ENCODE assay signal across 14 cellular contexts in genomic region chr6:130611366-130611765, GRCh38.
DNase-seq lines count a peak whose midpoint lies in the region; ATAC-seq and TF ChIP-seq lines count a peak whose summit lies in the region.
"Had no signal": no experiment of that assay in that cellular context is flagged by ENCODE, and none has a peak within 500 bp of the region (broad histone marks: within the 10 kb centered on the region; RNA-seq: fewer than 3 reads in every experiment).

No MANE protein-coding gene starts in this region.

- DNase-seq in mammary epithelial cell: no peak
- no peak for DNase-seq in breast epithelium (ENCODE audit: low spot score in 2 of 2)
- no peak for DNase-seq in fibroblast of lung (ENCODE audit: low read depth in 2 of 2)
- DNase-seq in effector memory CD4-positive, alpha-beta T cell: no peak
- no peak for DNase-seq in retina
- DNase-seq in epidermal melanocyte (ENCODE audit: insufficient read length, low spot score): no peak
- DNase-seq: C1 segment of cervical spinal cord; Calu3; CD4-positive, alpha-beta T cell; DMS 273 treated with DMSO at 0.1 percent for 48 hours had no signal

- no TSS peak for BruUV-seq in mammary epithelial cell (replicated peaks; lab: Mats Ljungman, UMichigan)

- intact Hi-C loops in mammary epithelial cell (cut with micrococcal nuclease) (no loop called here), breast epithelium (cut with DNase I; ENCODE audit: low total_unique reads) (no loop called here)

- 67% methylated on average over 6 of the region's 7 CpGs for WGBS in mammary epithelial cell (ENCODE audit: low coverage, missing lambda C conversion rate)

- TF ChIP-seq CTCF in mammary epithelial cell (conservative IDR thresholded peaks at IDR 0.05 in 1 of 2, IDR thresholded peaks at IDR 0.05 in 1 of 2; ENCODE audit: extremely low read depth in 1 of 2, insufficient read depth in 1 of 2, low read depth in 1 of 2, low read length in 2 of 2): no peak
- no peak for TF ChIP-seq CTCF in breast epithelium (IDR thresholded peaks at IDR 0.05)
- TF ChIP-seq CTCF in fibroblast of lung (conservative IDR thresholded peaks at IDR 0.05 in 1 of 2, IDR thresholded peaks at IDR 0.05 in 1 of 2; ENCODE audit: low read depth in 1 of 2, low read length in 2 of 2): no peak

- H3K9me3 ChIP-seq in mammary epithelial cell (replicated peaks; ENCODE audit: insufficient read depth, low read length) (no peaks in the 10 kb centered on the region), breast epithelium (no peaks in the 10 kb centered on the region), fibroblast of lung (ENCODE audit: control insufficient read depth, insufficient read depth, low read depth, low read length) (no peaks in the 10 kb centered on the region)
- no peaks in the 10 kb centered on the region for H3K9me3 ChIP-seq in effector memory CD4-positive, alpha-beta T cell (ENCODE audit: control insufficient read depth, low read length)
- H3K9me3 ChIP-seq: HAP-1 had no signal

- no peaks in the 10 kb centered on the region for H3K36me3 Mint-ChIP-seq in activated T-helper 17 cell treated with anti-CD3 and anti-CD28 coated beads, Interleukin-2, amount 50 U/mL, for 72 hours (ENCODE audit: low read depth)

- no peaks in the 10 kb centered on the region for H3K36me3 ChIP-seq in mammary epithelial cell (ENCODE audit: insufficient read depth, low read length)
- no peaks in the 10 kb centered on the region for H3K36me3 ChIP-seq in breast epithelium
- H3K36me3 ChIP-seq in fibroblast of lung (ENCODE audit: control insufficient read depth, insufficient read depth, low read length): no peaks in the 10 kb centered on the region
- H3K36me3 ChIP-seq in effector memory CD4-positive, alpha-beta T cell (ENCODE audit: control insufficient read depth, insufficient read depth, low read length): no peaks in the 10 kb centered on the region
- H3K36me3 ChIP-seq: HAP-1 had no signal

- in situ Hi-C loops in mammary epithelial cell (cut with MboI; ENCODE audit: low sequenced_read_pairs in 2 of 2): no loop called here

- H3K27ac ChIP-seq in mammary epithelial cell (ENCODE audit: insufficient read depth, low read depth, low read length): no peak overlapping the region
- no peak overlapping the region for H3K27ac ChIP-seq in breast epithelium
- H3K27ac ChIP-seq in fibroblast of lung (ENCODE audit: insufficient read depth, low read length): no peak overlapping the region
- no peak overlapping the region for H3K27ac ChIP-seq in effector memory CD4-positive, alpha-beta T cell (ENCODE audit: insufficient read depth, low read length, poor library complexity, severe bottlenecking)

- H3K4me2 ChIP-seq in mammary epithelial cell (ENCODE audit: insufficient read depth, low read depth, low read length): no peak overlapping the region
- H3K4me2 ChIP-seq in fibroblast of lung (ENCODE audit: extremely low read depth, insufficient read depth, low read length): no peak overlapping the region
- H3K4me2 ChIP-seq: GM23338 had no signal

- H3K79me2 ChIP-seq in mammary epithelial cell (ENCODE audit: insufficient read depth, low read length) (no peaks in the 10 kb centered on the region), fibroblast of lung (ENCODE audit: control insufficient read depth, insufficient read depth, low read length) (no peaks in the 10 kb centered on the region)

- H2AFZ ChIP-seq in mammary epithelial cell (ENCODE audit: low read depth, low read length): peak overlapping the region; percentile 23
- peak overlapping the region; percentile 39 for H2AFZ ChIP-seq in fibroblast of lung (ENCODE audit: low read length)
- H2AFZ ChIP-seq: GM23338 had no signal

- ATAC-seq in activated T-helper 17 cell treated with anti-CD3 and anti-CD28 coated beads, Interleukin-2, amount 50 U/mL, for 72 hours (replicated peaks): peak; percentile 16
- ATAC-seq: GM23338 had no signal

- H3K27me3 Mint-ChIP-seq in activated T-helper 17 cell treated with anti-CD3 and anti-CD28 coated beads, Interleukin-2, amount 50 U/mL, for 72 hours: no peaks in the 10 kb centered on the region
- H3K27me3 Mint-ChIP-seq: B cell; CD4-positive, alpha-beta T cell had no signal

- H3K27ac Mint-ChIP-seq in activated T-helper 17 cell treated with anti-CD3 and anti-CD28 coated beads, Interleukin-2, amount 50 U/mL, for 72 hours: no peak overlapping the region
- H3K27ac Mint-ChIP-seq: B cell; CD4-positive, alpha-beta T cell; GM23338 had no signal

- no peak overlapping the region for H3K4me3 Mint-ChIP-seq in activated T-helper 17 cell treated with anti-CD3 and anti-CD28 coated beads, Interleukin-2, amount 50 U/mL, for 72 hours
- H3K4me3 Mint-ChIP-seq: B cell; CD4-positive, alpha-beta T cell; GM23338 had no signal

- H3K4me1 ChIP-seq in mammary epithelial cell (ENCODE audit: insufficient read depth, low read length) (no peaks in the 10 kb centered on the region), breast epithelium (no peaks in the 10 kb centered on the region), fibroblast of lung (ENCODE audit: control insufficient read depth, extremely low read depth, insufficient read depth, low read length) (no peaks in the 10 kb centered on the region)
- no peaks in the 10 kb centered on the region for H3K4me1 ChIP-seq in effector memory CD4-positive, alpha-beta T cell (ENCODE audit: control insufficient read depth, insufficient read depth, low read length, poor library complexity, severe bottlenecking)
- H3K4me1 ChIP-seq: HAP-1 had no signal

- no peak overlapping the region for H3K9ac ChIP-seq in mammary epithelial cell (ENCODE audit: insufficient read depth, low read length)
- no peak overlapping the region for H3K9ac ChIP-seq in fibroblast of lung (ENCODE audit: insufficient read depth, low read length)

- H3K4me3 ChIP-seq in mammary epithelial cell (replicated peaks in 1 of 3; ENCODE audit: insufficient read depth in 1 of 3, low read depth in 2 of 3, low read length in 3 of 3) (no peak overlapping the region), breast epithelium (no peak overlapping the region), fibroblast of lung (replicated peaks in 1 of 4; ENCODE audit: control extremely low read depth in 1 of 4, insufficient read depth in 1 of 4, low read depth in 3 of 4, low read length in 4 of 4) (no peak overlapping the region)
- no peak overlapping the region for H3K4me3 ChIP-seq in effector memory CD4-positive, alpha-beta T cell (ENCODE audit: insufficient read depth, low read depth, low read length, poor library complexity, severe bottlenecking)
- H3K4me3 ChIP-seq: GM23338, HAP-1 had no signal

- H4K20me1 ChIP-seq in mammary epithelial cell (ENCODE audit: insufficient read depth, low read length) (no peaks in the 10 kb centered on the region), fibroblast of lung (ENCODE audit: control insufficient read depth, extremely low read depth, insufficient read depth, low read length) (no peaks in the 10 kb centered on the region)

- no peaks in the 10 kb centered on the region for H3K4me1 Mint-ChIP-seq in activated T-helper 17 cell treated with anti-CD3 and anti-CD28 coated beads, Interleukin-2, amount 50 U/mL, for 72 hours
- H3K4me1 Mint-ChIP-seq: B cell had no signal

- no peaks in the 10 kb centered on the region for H3K9me3 Mint-ChIP-seq in activated T-helper 17 cell treated with anti-CD3 and anti-CD28 coated beads, Interleukin-2, amount 50 U/mL, for 72 hours
- H3K9me3 Mint-ChIP-seq: CD4-positive, alpha-beta T cell; GM23338 had no signal

- CTCF ChIA-PET in mammary epithelial cell (lab: Charles Lee; ENCODE audit: low non-redundant PET): no interaction called here

- no peaks in the 10 kb centered on the region for H3K27me3 ChIP-seq in mammary epithelial cell (ENCODE audit: insufficient read depth, low read length)
- no peaks in the 10 kb centered on the region for H3K27me3 ChIP-seq in breast epithelium
- no peaks in the 10 kb centered on the region for H3K27me3 ChIP-seq in fibroblast of lung (ENCODE audit: control insufficient read depth, insufficient read depth, low read length)
- no peaks in the 10 kb centered on the region for H3K27me3 ChIP-seq in effector memory CD4-positive, alpha-beta T cell (replicated peaks; ENCODE audit: control insufficient read depth, insufficient read depth, low read length, poor library complexity, severe bottlenecking)

- TF ChIP-seq POLR2A in breast epithelium (IDR thresholded peaks at IDR 0.05): no peak

- dilution Hi-C loops in mammary epithelial cell (cut with HindIII; ENCODE audit: low sequenced_read_pairs): no loop called here
